ENCODE assay signal across 6 cellular contexts in the genomic region with DNA sequence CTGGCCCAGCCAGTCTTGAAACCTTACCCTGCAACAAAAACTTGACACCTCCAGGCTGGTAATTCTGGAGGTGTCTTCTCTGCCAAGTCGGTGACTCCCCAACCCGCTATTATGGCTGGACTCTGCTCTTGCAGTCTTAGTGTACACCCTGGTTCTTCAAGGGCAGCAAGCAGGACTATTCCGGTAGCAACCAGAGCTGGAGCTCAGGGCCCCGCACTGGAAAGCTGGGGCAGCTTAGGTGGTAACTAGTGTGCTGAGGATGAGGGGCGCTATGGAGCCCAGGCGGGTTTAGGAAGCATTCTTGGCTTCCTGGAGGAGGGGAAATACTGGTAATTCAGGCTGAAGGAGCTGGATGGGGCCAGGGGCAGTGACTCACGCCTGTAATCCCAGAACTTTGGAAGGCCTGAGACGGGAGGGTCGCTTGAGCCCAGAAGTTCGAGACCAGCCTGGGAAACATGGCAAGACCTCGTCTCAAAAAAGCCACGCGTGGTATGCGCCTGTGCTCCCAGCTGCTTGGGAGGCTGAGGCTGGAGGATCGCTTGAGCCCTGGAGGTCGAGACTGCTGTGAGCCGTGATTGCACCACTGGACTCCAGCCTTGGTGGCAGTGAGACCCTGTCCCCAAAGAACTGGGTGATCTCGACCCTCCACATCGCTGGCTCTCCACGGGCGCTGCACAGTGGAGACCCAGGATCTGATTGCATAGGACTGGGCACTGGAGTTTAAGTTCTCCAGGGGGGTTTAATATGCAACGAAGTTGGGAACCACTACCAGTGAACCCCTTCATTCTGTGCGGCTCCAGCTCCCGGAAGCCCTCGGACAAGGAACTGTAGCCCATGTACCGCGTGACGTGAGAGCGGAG. TPM values are rescaled to one million over a fixed set of nuclear protein-coding genes. Genes with fewer than 3 reads are reported as not detected.
A peak's percentile ranks its signal among the peaks of the same experiment; 100 is the strongest.
DNase-seq lines count a peak whose midpoint lies in the region; ATAC-seq and TF ChIP-seq lines count a peak whose summit lies in the region.

No MANE protein-coding gene starts in this region.

- peaks cover 4% of the 10 kb centered on the region for H3K4me1 Mint-ChIP-seq in activated T-cell treated with anti-CD3 and anti-CD28 coated beads, Interleukin-2, amount 50 U/mL, for 4 hours (ENCODE audit: low read depth)

- TF ChIP-seq CTCF in fibroblast of pulmonary artery (IDR thresholded peaks at IDR 0.05; ENCODE audit: low read length, missing control alignments) (no peak), tibial nerve (IDR thresholded peaks at IDR 0.05) (no peak)

- peak overlapping the region; percentile 67 for H3K4me3 ChIP-seq in fibroblast of pulmonary artery (replicated peaks; ENCODE audit: low read depth, low read length)
- H3K4me3 ChIP-seq in tibial nerve = peak overlapping the region; percentile 39 to 72 (median 64)

- no peak for ATAC-seq in activated T-cell treated with anti-CD3 and anti-CD28 coated beads, Interleukin-2, amount 50 U/mL, for 4 hours
- no peak for ATAC-seq in GM19452 (IDR thresholded peaks at IDR 0.05; ENCODE audit: unreplicated experiment)

- H3K36me3 ChIP-seq in tibial nerve = peaks cover 0 to 30% (median 0%) of the 10 kb centered on the region in 3 donors

- TF ChIP-seq POLR2A in tibial nerve (IDR thresholded peaks at IDR 0.05) = no peak

- no peak for DNase-seq in activated T-cell treated with anti-CD3 and anti-CD28 coated beads, Interleukin-2, amount 50 U/mL, for 4 hours
- DNase-seq in activated T-cell treated with anti-CD3 and anti-CD28 coated beads, Interleukin-2, amount 50 U/mL, for 48 hours = no peak
- DNase-seq in fibroblast of pulmonary artery (ENCODE audit: low read depth) (peak; percentile 22), tibial nerve (ENCODE audit: low spot score in 2 of 2) (no peak), SHP77 (lab: John Stamatoyannopoulos, UW) (no peak)

- peak overlapping the region in 2 of 4 donors; percentile 60 to 88 for H3K27ac ChIP-seq in tibial nerve

- peaks cover 0 to 33% (median 17%) of the 10 kb centered on the region in 4 donors for H3K4me1 ChIP-seq in tibial nerve

- H3K4me3 Mint-ChIP-seq in activated T-cell treated with anti-CD3 and anti-CD28 coated beads, Interleukin-2, amount 50 U/mL, for 4 hours = peak overlapping the region; percentile 47

- no peaks in the 10 kb centered on the region for H3K9me3 Mint-ChIP-seq in activated T-cell treated with anti-CD3 and anti-CD28 coated beads, Interleukin-2, amount 50 U/mL, for 4 hours

- 45 to 62% methylated on average over 19 to 29 of the region's 29 CpGs for WGBS in tibial nerve, 2 donors

- H3K27me3 Mint-ChIP-seq in activated T-cell treated with anti-CD3 and anti-CD28 coated beads, Interleukin-2, amount 50 U/mL, for 4 hours (ENCODE audit: low read depth) = peaks cover 19% of the 10 kb centered on the region

- no peak for TF ChIP-seq EP300 in tibial nerve (IDR thresholded peaks at IDR 0.05)

- H3K27me3 ChIP-seq in tibial nerve = no peaks in the 10 kb centered on the region

- H3K9me3 ChIP-seq in tibial nerve = no peaks in the 10 kb centered on the region

- peaks cover 10% of the 10 kb centered on the region for H3K36me3 Mint-ChIP-seq in activated T-cell treated with anti-CD3 and anti-CD28 coated beads, Interleukin-2, amount 50 U/mL, for 4 hours (ENCODE audit: insufficient read depth)

RNA-seq across cellular contexts. Expression of gene AIFM3, which starts 10.6 kb away (rescaled TPM):
- total RNA-seq in activated T-cell treated with anti-CD3 and anti-CD28 coated beads, Interleukin-2, amount 50 U/mL, for 4 hours = under 1 TPM; 0.30 to 0.78 (median 0.47) TPM
- 1 to 10 TPM in 3 of 4 donors, under 1 TPM in 1; 0.59 to 3.1 (median 1.8) TPM for total RNA-seq in tibial nerve

RNA-seq across cellular contexts. Expression of gene LZTR1, which starts 25.6 kb away (rescaled TPM):
- 10 to 100 TPM; 82.4 to 96.6 (median 84.7) TPM for total RNA-seq in activated T-cell treated with anti-CD3 and anti-CD28 coated beads, Interleukin-2, amount 50 U/mL, for 4 hours
- total RNA-seq in tibial nerve = 100 to 1,000 TPM in 1 of 4 donors, 10 to 100 TPM in 3; 59.8 to 127 (median 66.5) TPM

RNA-seq across cellular contexts. Expression of gene CRKL, which starts 39.3 kb away (rescaled TPM):
- total RNA-seq in activated T-cell treated with anti-CD3 and anti-CD28 coated beads, Interleukin-2, amount 50 U/mL, for 4 hours = 10 to 100 TPM; 82.9 to 90.5 (median 89.2) TPM
- 10 to 100 TPM; 44.7 to 59.0 (median 51.5) TPM for total RNA-seq in tibial nerve

RNA-seq across cellular contexts. Expression of gene THAP7, which starts 45.4 kb away (rescaled TPM):
- 10 to 100 TPM; 53.6 to 55.0 (median 53.6) TPM for total RNA-seq in activated T-cell treated with anti-CD3 and anti-CD28 coated beads, Interleukin-2, amount 50 U/mL, for 4 hours
- total RNA-seq in tibial nerve = 10 to 100 TPM; 46.9 to 71.8 (median 49.3) TPM

RNA-seq across cellular contexts. Expression of gene P2RX6, which starts 58.5 kb away (rescaled TPM):
- total RNA-seq in activated T-cell treated with anti-CD3 and anti-CD28 coated beads, Interleukin-2, amount 50 U/mL, for 4 hours = under 1 TPM in 1 of 3 donors, not detected in 2; 0.13 TPM
- total RNA-seq in tibial nerve = 1 to 10 TPM in 1 of 4 donors, under 1 TPM in 3; 0.63 to 3.3 (median 0.78) TPM
